8 cellular contexts compared by ENCODE assay signal in the genomic region with DNA sequence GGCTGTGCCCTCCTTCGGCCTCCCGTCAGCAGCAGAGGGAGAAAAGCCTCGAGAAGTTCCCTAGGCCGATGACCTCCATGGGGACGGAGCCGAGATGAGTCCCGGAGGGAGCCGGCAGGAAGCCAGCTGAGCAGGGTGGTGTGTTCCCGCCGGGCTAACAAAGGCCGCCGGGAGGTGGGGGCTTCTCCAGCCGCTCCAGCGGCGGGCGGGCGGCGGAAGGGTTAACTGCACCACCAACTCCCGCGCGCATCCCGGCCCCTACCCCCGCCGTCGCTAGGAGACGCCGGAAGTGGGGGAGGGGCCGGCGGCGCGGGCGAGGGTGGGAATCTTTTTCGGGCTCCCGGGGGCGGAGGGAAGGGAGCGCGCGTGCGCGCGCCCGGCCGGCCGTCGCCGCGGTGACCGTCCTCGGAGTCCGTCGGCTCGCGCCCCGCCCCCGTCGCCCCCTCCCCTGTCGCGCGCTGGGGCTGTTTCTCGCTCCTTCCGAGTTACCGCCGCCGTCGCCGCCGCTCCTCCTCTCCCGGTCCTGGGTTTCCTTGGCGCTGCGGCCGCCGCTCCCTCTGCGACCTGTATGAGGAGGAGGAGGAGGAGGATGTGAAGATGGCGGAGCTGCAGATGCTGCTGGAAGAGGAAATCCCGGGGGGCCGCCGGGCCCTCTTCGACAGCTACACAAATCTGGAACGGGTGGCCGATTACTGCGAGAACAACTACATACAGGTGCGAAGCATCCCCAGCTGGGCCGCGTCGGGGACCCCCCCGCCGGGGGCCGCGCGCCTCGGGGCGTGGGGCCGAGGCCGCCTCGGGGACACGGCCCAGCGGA. TPM values are rescaled to one million over a fixed set of nuclear protein-coding genes. Genes with fewer than 3 reads are reported as not detected.
DNase-seq lines count a peak whose midpoint lies in the region; ATAC-seq and TF ChIP-seq lines count a peak whose summit lies in the region.

A gene (plus strand): TSS at position 477 of the 817 bp plus-strand sequence. CDS start 121 bp downstream, at position 598.

- ATAC-seq in CD8-positive, alpha-beta T cell = peak; percentile 73
- ATAC-seq in GM19463 (IDR thresholded peaks at IDR 0.05; ENCODE audit: unreplicated experiment) = peak; percentile 71
- ATAC-seq in mucosa of descending colon = peak; percentile 95

- no peaks in the 10 kb centered on the region for H3K36me3 ChIP-seq in CD8-positive, alpha-beta T cell (ENCODE audit: insufficient read depth, low read length)
- H3K36me3 ChIP-seq in OCI-LY3 (replicated peaks; ENCODE audit: low read depth, low read length) (no peaks in the 10 kb centered on the region), mucosa of descending colon (ENCODE audit: low read depth) (no peaks in the 10 kb centered on the region)

- peak within 1 kb of the TSS; percentile 52 for H3K27ac ChIP-seq in CD8-positive, alpha-beta T cell (ENCODE audit: low read depth, low read length)
- 0 out of 2 replicates have a peak within 1 kb of the TSS, but pooled peaks have one; percentile 2 for H3K27ac ChIP-seq in OCI-LY3 (ENCODE audit: low read length)

- H3K4me2 ChIP-seq in OCI-LY3 (ENCODE audit: low read length) = peak within 1 kb of the TSS; percentile 84

- intact Hi-C loops in CD8-positive, alpha-beta T cell (cut with DNase I, micrococcal nuclease) = loop anchor here (2.0 to 10.0 kb wide), 3 partner anchors 89 to 1873 kb away; a partner anchor contains a TSS
- intact Hi-C loops in mucosa of descending colon (cut with DNase I, micrococcal nuclease) = no loop called here

- peaks cover 5% of the 10 kb centered on the region for H3K36me3 Mint-ChIP-seq in CD8-positive, alpha-beta T cell

- H2AFZ ChIP-seq in OCI-LY3 (ENCODE audit: low read depth, low read length) = peak within 1 kb of the TSS; percentile 81

- CTCF ChIA-PET in CD8-positive, alpha-beta T cell (lab: Charles Lee) = interaction anchor here (1.3 kb wide), 1 partner anchor 17 kb away, joined by 3 read pairs; no protein-coding TSS in a partner anchor

- H3K4me1 Mint-ChIP-seq in CD8-positive, alpha-beta T cell (ENCODE audit: low read depth) = peaks cover 34% of the 10 kb centered on the region

- peak within 1 kb of the TSS; percentile 95 for H3K4me3 ChIP-seq in CD8-positive, alpha-beta T cell (ENCODE audit: low read depth, low read length)
- H3K4me3 ChIP-seq in OCI-LY3 (ENCODE audit: low read length) (peak within 1 kb of the TSS; percentile 86), epithelial cell of proximal tubule (ENCODE audit: low read depth, low read length) (peak within 1 kb of the TSS; percentile 60), mucosa of descending colon (peak within 1 kb of the TSS; percentile 85)

- POLR2A ChIA-PET in CD8-positive, alpha-beta T cell (lab: Charles Lee) = interaction anchor here (0.8 to 1.5 kb wide), 4 partner anchors 9 to 412 kb away, joined by 3 to 6 read pairs (median 4); a partner anchor contains a TSS

- H3K27me3 ChIP-seq in CD8-positive, alpha-beta T cell (ENCODE audit: insufficient read depth, low read length) = no peaks in the 10 kb centered on the region
- H3K27me3 ChIP-seq in OCI-LY3 (ENCODE audit: low read depth, low read length) = no peaks in the 10 kb centered on the region

- peaks cover 20% of the 10 kb centered on the region for H3K4me1 ChIP-seq in CD8-positive, alpha-beta T cell (ENCODE audit: insufficient read depth, low read length)
- H3K4me1 ChIP-seq in OCI-LY3 (ENCODE audit: low read length) (peaks cover 10% of the 10 kb centered on the region), mucosa of descending colon (ENCODE audit: low read depth) (peaks cover 14% of the 10 kb centered on the region)

- no peak for TF ChIP-seq CTCF in CD8-positive, alpha-beta T cell (IDR thresholded peaks at IDR 0.05)
- TF ChIP-seq CTCF in OCI-LY3 (IDR thresholded peaks at IDR 0.05; ENCODE audit: low read depth, low read length) = no peak
- TF ChIP-seq CTCF in epithelial cell of proximal tubule (conservative IDR thresholded peaks at IDR 0.05; ENCODE audit: low read depth, low read length) = no peak
- no peak for TF ChIP-seq CTCF in mucosa of descending colon (IDR thresholded peaks at IDR 0.05)

- H3K9me3 ChIP-seq in CD8-positive, alpha-beta T cell (ENCODE audit: low read length) = no peaks in the 10 kb centered on the region
- H3K9me3 ChIP-seq in OCI-LY3 (ENCODE audit: insufficient read depth, low read length) (no peaks in the 10 kb centered on the region), mucosa of descending colon (no peaks in the 10 kb centered on the region)

- peak in 6 of 7 experiments; percentile 42 to 76 (median 63) for DNase-seq in CD8-positive, alpha-beta T cell
- DNase-seq in HT-29 (ENCODE audit: low spot score) (peak; percentile 76), activated T-cell treated with anti-CD3 and anti-CD28 coated beads for 48 hours (ENCODE audit: low read depth) (peak; percentile 64), epithelial cell of proximal tubule (ENCODE audit: low read depth) (no peak), mucosa of descending colon (peak; percentile 79 to 87 (median 84))
- DNase-seq in stimulated activated CD8-positive, alpha-beta memory T cell treated with anti-CD3 and anti-CD28 coated beads, Interleukin-4, amount 100 ng/mL, for 1 hour (ENCODE audit: low read depth in 2 of 2, low spot score in 1 of 2) = peak; percentile 13 to 22

- H3K4me3 Mint-ChIP-seq in CD8-positive, alpha-beta T cell = peak within 1 kb of the TSS; percentile 89

- no peaks in the 10 kb centered on the region for H3K9me3 Mint-ChIP-seq in CD8-positive, alpha-beta T cell

- peak within 1 kb of the TSS; percentile 63 for H3K9ac ChIP-seq in OCI-LY3 (ENCODE audit: low read length)

- H3K79me2 ChIP-seq in OCI-LY3 (ENCODE audit: low read length) = peaks cover 18% of the 10 kb centered on the region; the same call in 1 of the 2 replicates

- H4K20me1 ChIP-seq in OCI-LY3 (ENCODE audit: insufficient read depth, low read length) = no peaks in the 10 kb centered on the region

- H3K27me3 Mint-ChIP-seq in CD8-positive, alpha-beta T cell (ENCODE audit: low read depth) = no peaks in the 10 kb centered on the region

- H3K27ac Mint-ChIP-seq in CD8-positive, alpha-beta T cell = peak within 1 kb of the TSS; percentile 83

RNA-seq across cellular contexts. Expression of the gene that starts here (rescaled TPM):
- 10 to 100 TPM; 17.7 to 19.7 TPM for total RNA-seq in CD8-positive, alpha-beta T cell
- total RNA-seq in HT-29 (2014; rRNA removed; shearing (Covaris generic)) = 23.1 and 27.9 TPM in 2 replicates
- total RNA-seq in epithelial cell of proximal tubule (24.4 and 28.2 TPM in 2 replicates), mucosa of descending colon (10 to 100 TPM; 10.5 to 64.5 (median 17.1) TPM)

Comparison
In these comparisons a context has a peak if more than half of its experiments do, and no peak if none do; other contexts are left out.
1. intact Hi-C loops: an anchor here in CD8-positive, alpha-beta T cell (2.0 to 10.0 kb wide); none called in mucosa of descending colon.